Comparison of ENCODE assay signal across 9 cellular contexts in genomic region chr17:47295874-47296255, GRCh38.
"Had no signal": no experiment of that assay in that cellular context is flagged by ENCODE, and none has a peak within 500 bp of the region (broad histone marks: within the 10 kb centered on the region; RNA-seq: fewer than 3 reads in every experiment).

No MANE protein-coding gene starts in this region.

- H3K27me3 ChIP-seq: stomach had no signal

- H3K4me1 ChIP-seq: psoas muscle had no signal

- H3K4me3 ChIP-seq: lower lobe of right lung, psoas muscle, stomach had no signal

- H3K9me3 ChIP-seq: lower lobe of right lung, psoas muscle, stomach had no signal

- ATAC-seq: lower lobe of right lung; naive thymus-derived CD4-positive, alpha-beta T cell; psoas muscle had no signal

- H3K36me3 ChIP-seq: lower lobe of right lung had no signal

- H3K27ac ChIP-seq: lower lobe of right lung, psoas muscle had no signal

- DNase-seq: activated CD4-positive, alpha-beta T cell treated with anti-CD3 and anti-CD28 coated beads for 4 hours; activated effector memory CD4-positive, alpha-beta T cell treated with Interleukin-2 at 50 U/mL for 16 hours; effector CD4-positive, alpha-beta T cell; lower lobe of right lung; naive thymus-derived CD4-positive, alpha-beta T cell; psoas muscle; SHP77 treated with DMSO at 0.1 percent for 48 hours; stimulated activated CD4-positive, alpha-beta T cell treated with anti-CD3 and anti-CD28 coated beads, Interleukin-4, amount 100 ng/mL, for 24 hours; stomach had no signal
